ENCODE assay signal across 30 cellular contexts in genomic region chr16:30885196-30885595, GRCh38. TPM values are rescaled to one million over a fixed set of nuclear protein-coding genes. Genes with fewer than 3 reads are reported as not detected.
DNase-seq lines count a peak whose midpoint lies in the region; ATAC-seq and TF ChIP-seq lines count a peak whose summit lies in the region.
"Had no signal": no experiment of that assay in that cellular context is flagged by ENCODE, and none has a peak within 500 bp of the region (broad histone marks: within the 10 kb centered on the region; RNA-seq: fewer than 3 reads in every experiment).

No MANE protein-coding gene starts in this region.

- no peak overlapping the region for H3K4me3 ChIP-seq in ascending aorta
- H3K4me3 ChIP-seq: coronary artery, pancreas, PC-9, skin epidermis, thyroid gland, uterus had no signal

- H3K27ac ChIP-seq in RWPE1 (peak overlapping the region; percentile 49), ascending aorta (no peak overlapping the region)
- H3K27ac ChIP-seq: coronary artery, HL-60, pancreas, PC-9, skin epidermis, thyroid gland, uterus had no signal

- no peak for ATAC-seq in activated T-cell treated with anti-CD3 and anti-CD28 coated beads, Interleukin-2, amount 50 U/mL, for 72 hours (replicated peaks in 1 of 2)
- ATAC-seq in activated naive CD8-positive, alpha-beta T cell treated with anti-CD3 and anti-CD28 coated beads, Interleukin-2, amount 50 U/mL, for 24 hours, result no peak
- ATAC-seq in stimulated activated memory B cell treated with anti-CD40 and anti-IgM and Interleukin-4, amounts not matched to agents 10 μg/mL and 1 μg/mL and 100 μg/mL, for 72 hours, result peak; percentile 18
- no peak for ATAC-seq in GM21576 (IDR thresholded peaks at IDR 0.05; ENCODE audit: unreplicated experiment)
- ATAC-seq: activated naive CD4-positive, alpha-beta T cell treated with anti-CD3 and anti-CD28 coated beads, Interleukin-2, amount 50 U/mL, for 72 hours; pancreas; Right ventricle myocardium inferior; stimulated activated naive CD8-positive, alpha-beta T cell treated with anti-CD3 and anti-CD28 coated beads, Interleukin-15, amount 100 ng/mL, for 72 hours had no signal

- H3K27ac Mint-ChIP-seq in activated T-cell treated with anti-CD3 and anti-CD28 coated beads, Interleukin-2, amount 50 U/mL, for 72 hours, result peak overlapping the region; percentile 0
- H3K27ac Mint-ChIP-seq in activated naive CD8-positive, alpha-beta T cell treated with anti-CD3 and anti-CD28 coated beads, Interleukin-2, amount 50 U/mL, for 24 hours, result peak overlapping the region; percentile 24
- peak overlapping the region; percentile 74 for H3K27ac Mint-ChIP-seq in stimulated activated memory B cell treated with anti-CD40 and anti-IgM and Interleukin-4, amounts not matched to agents 10 μg/mL and 1 μg/mL and 100 μg/mL, for 72 hours
- H3K27ac Mint-ChIP-seq: CD4-positive, alpha-beta T cell; stimulated activated naive CD8-positive, alpha-beta T cell treated with anti-CD3 and anti-CD28 coated beads, Interleukin-15, amount 100 ng/mL, for 72 hours had no signal

- no peaks in the 10 kb centered on the region for H3K9me3 Mint-ChIP-seq in activated T-cell treated with anti-CD3 and anti-CD28 coated beads, Interleukin-2, amount 50 U/mL, for 72 hours
- H3K9me3 Mint-ChIP-seq in activated naive CD8-positive, alpha-beta T cell treated with anti-CD3 and anti-CD28 coated beads, Interleukin-2, amount 50 U/mL, for 24 hours, result no peaks in the 10 kb centered on the region
- no peaks in the 10 kb centered on the region for H3K9me3 Mint-ChIP-seq in stimulated activated memory B cell treated with anti-CD40 and anti-IgM and Interleukin-4, amounts not matched to agents 10 μg/mL and 1 μg/mL and 100 μg/mL, for 72 hours
- H3K9me3 Mint-ChIP-seq: activated naive CD4-positive, alpha-beta T cell treated with anti-CD3 and anti-CD28 coated beads, Interleukin-2, amount 50 U/mL, for 72 hours; CD4-positive, alpha-beta T cell; H9; stimulated activated naive CD8-positive, alpha-beta T cell treated with anti-CD3 and anti-CD28 coated beads, Interleukin-15, amount 100 ng/mL, for 72 hours had no signal

- H3K27me3 Mint-ChIP-seq in activated T-cell treated with anti-CD3 and anti-CD28 coated beads, Interleukin-2, amount 50 U/mL, for 72 hours (ENCODE audit: low read depth), result no peaks in the 10 kb centered on the region
- no peaks in the 10 kb centered on the region for H3K27me3 Mint-ChIP-seq in activated naive CD8-positive, alpha-beta T cell treated with anti-CD3 and anti-CD28 coated beads, Interleukin-2, amount 50 U/mL, for 24 hours
- H3K27me3 Mint-ChIP-seq in stimulated activated memory B cell treated with anti-CD40 and anti-IgM and Interleukin-4, amounts not matched to agents 10 μg/mL and 1 μg/mL and 100 μg/mL, for 72 hours, result no peaks in the 10 kb centered on the region
- H3K27me3 Mint-ChIP-seq: CD4-positive, alpha-beta T cell; stimulated activated naive CD8-positive, alpha-beta T cell treated with anti-CD3 and anti-CD28 coated beads, Interleukin-15, amount 100 ng/mL, for 72 hours had no signal

- no peak for DNase-seq in activated T-cell treated with anti-CD3 and anti-CD28 coated beads, Interleukin-2, amount 50 U/mL, for 72 hours
- DNase-seq in activated T-cell treated with anti-CD3 and anti-CD28 coated beads, Interleukin-2, amount 50 U/mL, for 1 hour, result no peak
- DNase-seq in RWPE1 (ENCODE audit: low spot score) (no peak), LoVo (ENCODE audit: low spot score) (no peak), ascending aorta (ENCODE audit: low spot score in 2 of 2) (no peak)
- no peak for DNase-seq in activated naive CD8-positive, alpha-beta T cell treated with anti-CD3 and anti-CD28 coated beads, Interleukin-2, amount 50 U/mL, for 24 hours
- DNase-seq: activated CD4-positive, alpha-beta T cell treated with anti-CD3 and anti-CD28 coated beads for 1 hour; AML-193; CD4-positive, alpha-beta T cell; effector CD8-positive, alpha-beta T cell; erythroblast; H9; mammary epithelial cell; NCI-H1417; NCI-H2029 treated with DMSO at 0.1 percent for 48 hours; NCI-H2227 treated with DMSO at 0.1 percent for 48 hours; NCI-H526 treated with DMSO at 0.1 percent for 48 hours; NK-92 treated with Interleukin-12 subunit alpha and Interleukin-12 subunit beta, amount 100 ng/mL, for 24 hours; PC-9; stimulated activated naive CD8-positive, alpha-beta T cell treated with anti-CD3 and anti-CD28 coated beads, Interleukin-15, amount 100 ng/mL, for 72 hours; thyroid gland; uterus had no signal

- peaks cover 5 to 19% of the 10 kb centered on the region in 2 donors for H3K36me3 Mint-ChIP-seq in activated T-cell treated with anti-CD3 and anti-CD28 coated beads, Interleukin-2, amount 50 U/mL, for 72 hours (ENCODE audit: insufficient read depth in 2 of 2)
- H3K36me3 Mint-ChIP-seq in activated naive CD8-positive, alpha-beta T cell treated with anti-CD3 and anti-CD28 coated beads, Interleukin-2, amount 50 U/mL, for 24 hours (ENCODE audit: low read depth), result peaks cover 21% of the 10 kb centered on the region
- peaks cover 45% of the 10 kb centered on the region for H3K36me3 Mint-ChIP-seq in stimulated activated memory B cell treated with anti-CD40 and anti-IgM and Interleukin-4, amounts not matched to agents 10 μg/mL and 1 μg/mL and 100 μg/mL, for 72 hours

- H3K4me3 Mint-ChIP-seq in activated T-cell treated with anti-CD3 and anti-CD28 coated beads, Interleukin-2, amount 50 U/mL, for 72 hours, result no peak overlapping the region
- H3K4me3 Mint-ChIP-seq in activated naive CD8-positive, alpha-beta T cell treated with anti-CD3 and anti-CD28 coated beads, Interleukin-2, amount 50 U/mL, for 24 hours, result no peak overlapping the region
- peak overlapping the region; percentile 47 for H3K4me3 Mint-ChIP-seq in stimulated activated memory B cell treated with anti-CD40 and anti-IgM and Interleukin-4, amounts not matched to agents 10 μg/mL and 1 μg/mL and 100 μg/mL, for 72 hours
- H3K4me3 Mint-ChIP-seq: CD4-positive, alpha-beta T cell; H9; stimulated activated naive CD8-positive, alpha-beta T cell treated with anti-CD3 and anti-CD28 coated beads, Interleukin-15, amount 100 ng/mL, for 72 hours had no signal

- H3K36me3 ChIP-seq in ascending aorta, result peaks cover 27 to 50% of the 10 kb centered on the region in 2 donors
- H3K36me3 ChIP-seq: pancreas, thyroid gland, uterus had no signal

- no peaks in the 10 kb centered on the region for H3K9me3 ChIP-seq in ascending aorta
- H3K9me3 ChIP-seq: pancreas, thyroid gland, uterus had no signal

- CTCF ChIA-PET in RWPE1 (lab: Yijun Ruan, JAX), result no interaction called here

- intact Hi-C loops in ascending aorta (cut with DNase I), result no loop called here

- peaks cover 13% of the 10 kb centered on the region for H3K4me1 Mint-ChIP-seq in activated T-cell treated with anti-CD3 and anti-CD28 coated beads, Interleukin-2, amount 50 U/mL, for 72 hours (ENCODE audit: low read depth)
- peaks cover 20% of the 10 kb centered on the region for H3K4me1 Mint-ChIP-seq in activated naive CD8-positive, alpha-beta T cell treated with anti-CD3 and anti-CD28 coated beads, Interleukin-2, amount 50 U/mL, for 24 hours
- H3K4me1 Mint-ChIP-seq in stimulated activated memory B cell treated with anti-CD40 and anti-IgM and Interleukin-4, amounts not matched to agents 10 μg/mL and 1 μg/mL and 100 μg/mL, for 72 hours, result peaks cover 51% of the 10 kb centered on the region

- TF ChIP-seq CTCF in RWPE1 (conservative IDR thresholded peaks at IDR 0.05; ENCODE audit: low read depth) (no peak), ascending aorta (IDR thresholded peaks at IDR 0.05) (no peak)

- POLR2A ChIA-PET in RWPE1 (lab: Yijun Ruan, JAX; ENCODE audit: low non-redundant PET), result no interaction called here

- no peaks in the 10 kb centered on the region for H3K4me1 ChIP-seq in ascending aorta
- H3K4me1 ChIP-seq: pancreas, uterus had no signal

- H3K27me3 ChIP-seq in ascending aorta, result no peaks in the 10 kb centered on the region
- H3K27me3 ChIP-seq: pancreas, thyroid gland, uterus had no signal

RNA-seq across cellular contexts. Expression of gene BCL7C, which starts 8.7 kb away (rescaled TPM):
- total RNA-seq in activated T-cell treated with anti-CD3 and anti-CD28 coated beads, Interleukin-2, amount 50 U/mL, for 72 hours, result 10 to 100 TPM; 21.7 to 23.2 TPM
- 46.2 TPM for total RNA-seq in ascending aorta

RNA-seq across cellular contexts. Expression of gene CTF1, which starts 11.2 kb away (rescaled TPM):
- under 1 TPM; 0.25 to 0.72 TPM for total RNA-seq in activated T-cell treated with anti-CD3 and anti-CD28 coated beads, Interleukin-2, amount 50 U/mL, for 72 hours
- 0.21 TPM for total RNA-seq in ascending aorta

RNA-seq across cellular contexts. Expression of gene FBXL19, which starts 38.2 kb away (rescaled TPM):
- 10 to 100 TPM; 24.9 to 25.7 TPM for total RNA-seq in activated T-cell treated with anti-CD3 and anti-CD28 coated beads, Interleukin-2, amount 50 U/mL, for 72 hours
- total RNA-seq in ascending aorta, result 66.9 TPM

Comparison
In these comparisons a context has a peak if more than half of its experiments do, and no peak if none do; other contexts are left out.
1. H3K27ac Mint-ChIP-seq: peak in every context shown above with its lines; median percentile 74 in stimulated activated memory B cell treated with anti-CD40 and anti-IgM and Interleukin-4, amounts not matched to agents 10 μg/mL and 1 μg/mL and 100 μg/mL, for 72 hours; 24 in activated naive CD8-positive, alpha-beta T cell treated with anti-CD3 and anti-CD28 coated beads, Interleukin-2, amount 50 U/mL, for 24 hours; 0 in activated T-cell treated with anti-CD3 and anti-CD28 coated beads, Interleukin-2, amount 50 U/mL, for 72 hours.